22 cellular contexts compared by ENCODE assay signal in the genomic region with DNA sequence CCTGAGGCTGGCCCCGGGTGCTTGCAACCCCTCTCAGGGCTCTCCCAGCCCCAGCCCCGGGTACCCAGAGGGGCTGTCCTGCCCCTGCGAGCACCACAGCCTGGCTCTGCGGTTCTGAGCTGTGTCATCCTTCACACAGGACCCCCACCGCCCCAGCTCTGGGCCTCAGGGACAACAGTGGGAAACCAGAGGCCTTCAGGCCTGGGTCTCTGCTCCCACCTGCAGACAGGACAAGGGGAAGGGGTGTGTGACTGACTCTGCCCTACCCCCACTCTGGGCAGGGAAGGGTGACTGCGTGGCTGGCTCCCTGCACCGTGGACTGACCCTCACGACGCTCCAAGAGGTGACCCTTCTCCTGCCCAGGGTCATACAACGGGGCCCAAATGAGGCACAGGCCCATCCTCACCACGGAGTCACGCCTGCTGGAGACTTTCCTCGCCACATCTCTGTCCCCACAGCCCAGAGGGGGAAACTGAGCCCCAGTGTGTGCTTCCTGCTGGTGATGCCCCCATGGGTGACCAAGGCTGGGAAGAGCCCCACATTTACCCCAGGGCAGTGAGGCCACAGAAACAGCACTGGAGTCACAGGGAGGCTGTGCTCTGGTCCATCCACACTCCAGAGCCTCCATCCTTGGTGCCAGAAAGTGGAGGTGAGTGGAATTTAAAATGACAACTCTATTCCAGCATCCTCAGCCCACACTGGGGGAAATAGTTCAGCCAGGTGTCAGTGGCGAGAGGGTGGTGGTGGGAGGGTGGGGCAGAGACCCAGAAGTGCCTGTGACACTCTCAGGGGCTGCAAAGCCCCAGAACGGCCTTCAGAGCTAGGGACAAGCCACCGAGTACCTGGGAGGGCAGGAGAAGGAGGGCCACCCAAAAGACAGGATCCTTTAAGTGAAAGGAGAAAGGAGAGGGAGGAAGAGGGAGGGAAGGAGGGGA. TPM values are rescaled to one million over a fixed set of nuclear protein-coding genes. Genes with fewer than 3 reads are reported as not detected.
DNase-seq lines count a peak whose midpoint lies in the region; ATAC-seq and TF ChIP-seq lines count a peak whose summit lies in the region.
"Had no signal": no experiment of that assay in that cellular context is flagged by ENCODE, and none has a peak within 500 bp of the region (broad histone marks: within the 10 kb centered on the region; RNA-seq: fewer than 3 reads in every experiment).

No MANE protein-coding gene starts in this region.

- peaks cover 5% of the 10 kb centered on the region for H3K4me1 Mint-ChIP-seq in activated CD4-positive, alpha-beta memory T cell treated with anti-CD3 and anti-CD28 coated beads, Interleukin-2, amount 10 ng/mL, durations not matched to agents 7 days and 5 days
- peaks cover 2% of the 10 kb centered on the region for H3K4me1 Mint-ChIP-seq in activated CD4-positive, alpha-beta memory T cell treated with anti-CD3 and anti-CD28 coated beads for 36 hours (ENCODE audit: low read depth)
- no peaks in the 10 kb centered on the region for H3K4me1 Mint-ChIP-seq in activated T-helper 1 cell treated with anti-CD3 and anti-CD28 coated beads, Interleukin-12 subunit alpha, Interleukin-12 subunit beta, Interleukin-2, Interleukin-4 antibody, amounts not matched to agents 30 ng/mL and 10 ng/mL and 1 ng/mL, durations not matched to agents 14 hours and 24 hours and 36 hours (ENCODE audit: low read depth)

- no peak for ATAC-seq in left lung
- ATAC-seq: body of pancreas, left colon had no signal

- H3K9me3 ChIP-seq in colonic mucosa (no peaks in the 10 kb centered on the region), left lung (peaks cover 0 to 2% of the 10 kb centered on the region in 2 donors)
- H3K9me3 ChIP-seq: body of pancreas, neutrophil had no signal

- peak; percentile 10 for DNase-seq in activated CD4-positive, alpha-beta memory T cell treated with anti-CD3 and anti-CD28 coated beads, Interleukin-2, amount 10 ng/mL, durations not matched to agents 7 days and 5 days
- DNase-seq in activated CD4-positive, alpha-beta memory T cell treated with anti-CD3 and anti-CD28 coated beads for 36 hours = no peak
- peak; percentile 6 for DNase-seq in colonic mucosa
- DNase-seq in left lung = peak; percentile 26 to 47
- peak; percentile 14 for DNase-seq in stimulated activated CD8-positive, alpha-beta memory T cell treated with anti-CD3 and anti-CD28 coated beads, Interleukin-4, amount 100 ng/mL, for 48 hours
- DNase-seq in cerebellum (ENCODE audit: low spot score) = no peak
- no peak for DNase-seq in NCI-H1105 treated with DMSO at 0.1 percent for 48 hours (lab: John Stamatoyannopoulos, UW)
- DNase-seq in activated T-helper 1 cell treated with anti-CD3 and anti-CD28 coated beads, Interleukin-12 subunit alpha, Interleukin-12 subunit beta, Interleukin-2, Interleukin-4 antibody, amounts not matched to agents 30 ng/mL and 10 ng/mL and 1 ng/mL, durations not matched to agents 14 hours and 24 hours and 36 hours (ENCODE audit: low spot score) = no peak
- DNase-seq: activated naive CD8-positive, alpha-beta T cell treated with anti-CD3 and anti-CD28 coated beads, Interleukin-2, amount 10 ng/mL, durations not matched to agents 7 days and 5 days; body of pancreas; DMS53; left colon; MV-4-11; NCI-H1694 treated with DMSO at 0.1 percent for 48 hours; NCI-H2227 treated with DMSO at 0.1 percent for 48 hours; NCI-H82; stimulated activated CD4-positive, alpha-beta T cell treated with anti-CD3 and anti-CD28 coated beads, Interleukin-4, amount 100 ng/mL, for 24 hours; transverse colon had no signal

- POLR2A ChIA-PET in activated CD4-positive, alpha-beta memory T cell treated with anti-CD3 and anti-CD28 coated beads, Interleukin-2, amount 10 ng/mL, durations not matched to agents 7 days and 5 days (lab: Charles Lee) = no interaction called here
- POLR2A ChIA-PET in activated CD4-positive, alpha-beta memory T cell treated with anti-CD3 and anti-CD28 coated beads for 36 hours (lab: Charles Lee) = no interaction called here

- no peaks in the 10 kb centered on the region for H3K9me3 Mint-ChIP-seq in activated CD4-positive, alpha-beta memory T cell treated with anti-CD3 and anti-CD28 coated beads, Interleukin-2, amount 10 ng/mL, durations not matched to agents 7 days and 5 days
- H3K9me3 Mint-ChIP-seq in activated CD4-positive, alpha-beta memory T cell treated with anti-CD3 and anti-CD28 coated beads for 36 hours = peaks cover 2% of the 10 kb centered on the region
- H3K9me3 Mint-ChIP-seq in activated T-helper 1 cell treated with anti-CD3 and anti-CD28 coated beads, Interleukin-12 subunit alpha, Interleukin-12 subunit beta, Interleukin-2, Interleukin-4 antibody, amounts not matched to agents 30 ng/mL and 10 ng/mL and 1 ng/mL, durations not matched to agents 14 hours and 24 hours and 36 hours = no peaks in the 10 kb centered on the region
- H3K9me3 Mint-ChIP-seq: activated naive CD8-positive, alpha-beta T cell treated with anti-CD3 and anti-CD28 coated beads, Interleukin-2, amount 10 ng/mL, durations not matched to agents 7 days and 5 days; stimulated activated naive CD8-positive, alpha-beta T cell treated with anti-CD3 and anti-CD28 coated beads, Interleukin-15, Interleukin-2, amounts not matched to agents 100 ng/mL and 50 ng/mL, for 24 hours had no signal

- no peaks in the 10 kb centered on the region for H3K27me3 ChIP-seq in colonic mucosa
- H3K27me3 ChIP-seq in left lung = peaks cover 11 to 34% of the 10 kb centered on the region in 2 donors
- H3K27me3 ChIP-seq: body of pancreas had no signal

- no peak overlapping the region for H3K27ac Mint-ChIP-seq in activated CD4-positive, alpha-beta memory T cell treated with anti-CD3 and anti-CD28 coated beads, Interleukin-2, amount 10 ng/mL, durations not matched to agents 7 days and 5 days
- H3K27ac Mint-ChIP-seq in activated CD4-positive, alpha-beta memory T cell treated with anti-CD3 and anti-CD28 coated beads for 36 hours = no peak overlapping the region
- no peak overlapping the region for H3K27ac Mint-ChIP-seq in activated T-helper 1 cell treated with anti-CD3 and anti-CD28 coated beads, Interleukin-12 subunit alpha, Interleukin-12 subunit beta, Interleukin-2, Interleukin-4 antibody, amounts not matched to agents 30 ng/mL and 10 ng/mL and 1 ng/mL, durations not matched to agents 14 hours and 24 hours and 36 hours
- H3K27ac Mint-ChIP-seq: activated naive CD8-positive, alpha-beta T cell treated with anti-CD3 and anti-CD28 coated beads, Interleukin-2, amount 10 ng/mL, durations not matched to agents 7 days and 5 days; B cell; stimulated activated naive CD8-positive, alpha-beta T cell treated with anti-CD3 and anti-CD28 coated beads, Interleukin-15, Interleukin-2, amounts not matched to agents 100 ng/mL and 50 ng/mL, for 24 hours had no signal

- H3K9ac ChIP-seq in colonic mucosa (ENCODE audit: low read depth in 2 of 2, low read length in 2 of 2) = no peak overlapping the region
- H3K9ac ChIP-seq: KMS-11 had no signal

- TF ChIP-seq CTCF in colonic mucosa (IDR thresholded peaks at IDR 0.05) = no peak
- no peak for TF ChIP-seq CTCF in left lung (IDR thresholded peaks at IDR 0.05)

- H3K4me3 ChIP-seq in colonic mucosa = no peak overlapping the region
- no peak overlapping the region for H3K4me3 ChIP-seq in left lung
- H3K4me3 ChIP-seq: body of pancreas, transverse colon had no signal

- H3K36me3 Mint-ChIP-seq in activated CD4-positive, alpha-beta memory T cell treated with anti-CD3 and anti-CD28 coated beads, Interleukin-2, amount 10 ng/mL, durations not matched to agents 7 days and 5 days (ENCODE audit: low read depth) = no peaks in the 10 kb centered on the region
- no peaks in the 10 kb centered on the region for H3K36me3 Mint-ChIP-seq in activated CD4-positive, alpha-beta memory T cell treated with anti-CD3 and anti-CD28 coated beads for 36 hours
- H3K36me3 Mint-ChIP-seq in activated T-helper 1 cell treated with anti-CD3 and anti-CD28 coated beads, Interleukin-12 subunit alpha, Interleukin-12 subunit beta, Interleukin-2, Interleukin-4 antibody, amounts not matched to agents 30 ng/mL and 10 ng/mL and 1 ng/mL, durations not matched to agents 14 hours and 24 hours and 36 hours (ENCODE audit: low read depth) = no peaks in the 10 kb centered on the region
- H3K36me3 Mint-ChIP-seq: activated naive CD8-positive, alpha-beta T cell treated with anti-CD3 and anti-CD28 coated beads, Interleukin-2, amount 10 ng/mL, durations not matched to agents 7 days and 5 days had no signal

- no peaks in the 10 kb centered on the region for H3K36me3 ChIP-seq in colonic mucosa
- H3K36me3 ChIP-seq in left lung = no peaks in the 10 kb centered on the region
- H3K36me3 ChIP-seq: neutrophil, transverse colon had no signal

- CTCF ChIA-PET in activated CD4-positive, alpha-beta memory T cell treated with anti-CD3 and anti-CD28 coated beads, Interleukin-2, amount 10 ng/mL, durations not matched to agents 7 days and 5 days (lab: Charles Lee) = no interaction called here
- CTCF ChIA-PET in activated CD4-positive, alpha-beta memory T cell treated with anti-CD3 and anti-CD28 coated beads for 36 hours (lab: Charles Lee) = no interaction called here

- H3K27me3 Mint-ChIP-seq in activated CD4-positive, alpha-beta memory T cell treated with anti-CD3 and anti-CD28 coated beads, Interleukin-2, amount 10 ng/mL, durations not matched to agents 7 days and 5 days = peaks cover 34% of the 10 kb centered on the region
- peaks cover 10% of the 10 kb centered on the region for H3K27me3 Mint-ChIP-seq in activated CD4-positive, alpha-beta memory T cell treated with anti-CD3 and anti-CD28 coated beads for 36 hours
- H3K27me3 Mint-ChIP-seq in activated T-helper 1 cell treated with anti-CD3 and anti-CD28 coated beads, Interleukin-12 subunit alpha, Interleukin-12 subunit beta, Interleukin-2, Interleukin-4 antibody, amounts not matched to agents 30 ng/mL and 10 ng/mL and 1 ng/mL, durations not matched to agents 14 hours and 24 hours and 36 hours (ENCODE audit: insufficient read depth) = peaks cover 43% of the 10 kb centered on the region

- H3K4me3 Mint-ChIP-seq in activated CD4-positive, alpha-beta memory T cell treated with anti-CD3 and anti-CD28 coated beads, Interleukin-2, amount 10 ng/mL, durations not matched to agents 7 days and 5 days = no peak overlapping the region
- H3K4me3 Mint-ChIP-seq in activated CD4-positive, alpha-beta memory T cell treated with anti-CD3 and anti-CD28 coated beads for 36 hours = no peak overlapping the region
- no peak overlapping the region for H3K4me3 Mint-ChIP-seq in activated T-helper 1 cell treated with anti-CD3 and anti-CD28 coated beads, Interleukin-12 subunit alpha, Interleukin-12 subunit beta, Interleukin-2, Interleukin-4 antibody, amounts not matched to agents 30 ng/mL and 10 ng/mL and 1 ng/mL, durations not matched to agents 14 hours and 24 hours and 36 hours
- H3K4me3 Mint-ChIP-seq: activated naive CD8-positive, alpha-beta T cell treated with anti-CD3 and anti-CD28 coated beads, Interleukin-2, amount 10 ng/mL, durations not matched to agents 7 days and 5 days; B cell; stimulated activated naive CD8-positive, alpha-beta T cell treated with anti-CD3 and anti-CD28 coated beads, Interleukin-15, Interleukin-2, amounts not matched to agents 100 ng/mL and 50 ng/mL, for 24 hours had no signal

- intact Hi-C loops in activated CD4-positive, alpha-beta memory T cell treated with anti-CD3 and anti-CD28 coated beads for 36 hours (cut with micrococcal nuclease) = no loop called here
- intact Hi-C loops in colonic mucosa (cut with DNase I) (no loop called here), left lung (cut with DNase I) (no loop called here)
- intact Hi-C loops in activated T-helper 1 cell treated with anti-CD3 and anti-CD28 coated beads, Interleukin-12 subunit alpha, Interleukin-12 subunit beta, Interleukin-2, Interleukin-4 antibody, amounts not matched to agents 30 ng/mL and 10 ng/mL and 1 ng/mL, durations not matched to agents 14 hours and 24 hours and 36 hours (cut with micrococcal nuclease) = no loop called here

- H3K27ac ChIP-seq in colonic mucosa (no peak overlapping the region), left lung (no peak overlapping the region)
- H3K27ac ChIP-seq: body of pancreas, KMS-11, neutrophil, transverse colon had no signal

- H3K4me1 ChIP-seq in colonic mucosa = peaks cover 3% of the 10 kb centered on the region
- H3K4me1 ChIP-seq in left lung = peaks cover 7 to 11% of the 10 kb centered on the region in 2 donors

RNA-seq across cellular contexts. Expression of a gene that starts 13.6 kb away (rescaled TPM):
- under 1 TPM in 1 of 2 experiments, not detected in 1; 0.10 TPM for total RNA-seq in activated CD4-positive, alpha-beta memory T cell treated with anti-CD3 and anti-CD28 coated beads, Interleukin-2, amount 10 ng/mL, durations not matched to agents 7 days and 5 days
- under 1 TPM; 0.46 to 0.76 TPM for total RNA-seq in activated CD4-positive, alpha-beta memory T cell treated with anti-CD3 and anti-CD28 coated beads for 36 hours
- total RNA-seq in colonic mucosa (under 1 TPM; 0.42 to 0.80 TPM), left lung (under 1 TPM; 0.17 to 0.18 TPM), cerebellum (33.6 TPM)
- total RNA-seq in activated T-helper 1 cell treated with anti-CD3 and anti-CD28 coated beads, Interleukin-12 subunit alpha, Interleukin-12 subunit beta, Interleukin-2, Interleukin-4 antibody, amounts not matched to agents 30 ng/mL and 10 ng/mL and 1 ng/mL, durations not matched to agents 14 hours and 24 hours and 36 hours = 0.47 and 0.76 TPM in 2 replicates
- total RNA-seq: B cell had no signal

Comparison
In these comparisons a context has a peak if more than half of its experiments do, and no peak if none do; other contexts are left out.
1. DNase-seq: peak in activated CD4-positive, alpha-beta memory T cell treated with anti-CD3 and anti-CD28 coated beads, Interleukin-2, amount 10 ng/mL, durations not matched to agents 7 days and 5 days (single experiment), colonic mucosa (single experiment), left lung (2 of 2) and stimulated activated CD8-positive, alpha-beta memory T cell treated with anti-CD3 and anti-CD28 coated beads, Interleukin-4, amount 100 ng/mL, for 48 hours (single experiment); none in activated CD4-positive, alpha-beta memory T cell treated with anti-CD3 and anti-CD28 coated beads for 36 hours (single experiment), cerebellum (single experiment), NCI-H1105 treated with DMSO at 0.1 percent for 48 hours (single experiment) and activated T-helper 1 cell treated with anti-CD3 and anti-CD28 coated beads, Interleukin-12 subunit alpha, Interleukin-12 subunit beta, Interleukin-2, Interleukin-4 antibody, amounts not matched to agents 30 ng/mL and 10 ng/mL and 1 ng/mL, durations not matched to agents 14 hours and 24 hours and 36 hours (single experiment).
2. RNA of a gene that starts 13.6 kb away (total RNA-seq): 33.6 TPM in cerebellum (single experiment); 0.42 to 0.80 TPM in colonic mucosa, 0.46 to 0.76 TPM in activated CD4-positive, alpha-beta memory T cell treated with anti-CD3 and anti-CD28 coated beads for 36 hours, 0.47 to 0.76 TPM in activated T-helper 1 cell treated with anti-CD3 and anti-CD28 coated beads, Interleukin-12 subunit alpha, Interleukin-12 subunit beta, Interleukin-2, Interleukin-4 antibody, amounts not matched to agents 30 ng/mL and 10 ng/mL and 1 ng/mL, durations not matched to agents 14 hours and 24 hours and 36 hours, 0.17 to 0.18 TPM in left lung and 0.10 TPM in activated CD4-positive, alpha-beta memory T cell treated with anti-CD3 and anti-CD28 coated beads, Interleukin-2, amount 10 ng/mL, durations not matched to agents 7 days and 5 days; every median in the first group is over 10 times any median in the second.